In genomic region chr17:79045830-79046500, GRCh38 we compare ENCODE assay signal across 9 cellular contexts.
A peak's percentile ranks its signal among the peaks of the same experiment; 100 is the strongest.
DNase-seq lines count a peak whose midpoint lies in the region; ATAC-seq, FAIRE-seq and TF ChIP-seq lines count a peak whose summit lies in the region.
"Had no signal": no experiment of that assay in that cellular context is flagged by ENCODE, and none has a peak within 500 bp of the region (broad histone marks: within the 10 kb centered on the region; RNA-seq: fewer than 3 reads in every experiment).

No MANE protein-coding gene starts in this region.

- TF ChIP-seq CTCF in LNCAP (IDR thresholded peaks at IDR 0.05), result peak; percentile 93
- TF ChIP-seq CTCF in parathyroid adenoma (IDR thresholded peaks at IDR 0.05), result peak; percentile 98

- H3K4me1 ChIP-seq in parathyroid adenoma, result no peaks in the 10 kb centered on the region

- no peak overlapping the region for H2AFZ ChIP-seq in parathyroid adenoma

- H3K9ac ChIP-seq in parathyroid adenoma, result no peak overlapping the region

- H3K9me3 ChIP-seq in parathyroid adenoma (ENCODE audit: control insufficient read depth, low read length), result no peaks in the 10 kb centered on the region

- peak; percentile 94 for FAIRE-seq in urothelium cell line (lab: Jason Lieb, UNC)
- FAIRE-seq: TTC549 had no signal

- H3K4me2 ChIP-seq in parathyroid adenoma (ENCODE audit: low read length), result no peak overlapping the region

- ATAC-seq in HG03280 (IDR thresholded peaks at IDR 0.05; ENCODE audit: unreplicated experiment), result no peak

- DNase-seq in DMS114 treated with DMSO at 0.1 percent for 48 hours (lab: John Stamatoyannopoulos, UW; ENCODE audit: unreplicated experiment) (peak; percentile 36), SHP77 treated with DMSO at 0.1 percent for 48 hours (lab: John Stamatoyannopoulos, UW) (peak; percentile 78), globus pallidus (ENCODE audit: low spot score) (peak; percentile 63), urothelium cell line (ENCODE audit: low spot score) (peak; percentile 87)
- DNase-seq in activated naive CD4-positive, alpha-beta T cell treated with Interleukin-2 at 50 U/mL for 16 hours, result peak; percentile 66

- H3K27me3 ChIP-seq in parathyroid adenoma (ENCODE audit: control insufficient read depth, insufficient read depth, low read length), result no peaks in the 10 kb centered on the region

- no peaks in the 10 kb centered on the region for H3K79me2 ChIP-seq in parathyroid adenoma

- no peaks in the 10 kb centered on the region for H3K36me3 ChIP-seq in parathyroid adenoma (ENCODE audit: control insufficient read depth, insufficient read depth, low read length)

- no peak overlapping the region for H3K4me3 ChIP-seq in parathyroid adenoma (ENCODE audit: low read depth, low read length)

- H3K27ac ChIP-seq in parathyroid adenoma, result no peak overlapping the region

Comparison
In these comparisons a context has a peak if more than half of its experiments do, and no peak if none do; other contexts are left out.
1. DNase-seq: peak in every context shown above with its lines; median percentile 87 in urothelium cell line; 78 in SHP77 treated with DMSO at 0.1 percent for 48 hours; 66 in activated naive CD4-positive, alpha-beta T cell treated with Interleukin-2 at 50 U/mL for 16 hours; 63 in globus pallidus; 36 in DMS114 treated with DMSO at 0.1 percent for 48 hours.